Comparison of ENCODE assay signal across 9 cellular contexts in genomic region chr19:36060430-36060829, GRCh38.
DNase-seq lines count a peak whose midpoint lies in the region; TF ChIP-seq lines count a peak whose summit lies in the region.
"Had no signal": no experiment of that assay in that cellular context is flagged by ENCODE, and none has a peak within 500 bp of the region (broad histone marks: within the 10 kb centered on the region; RNA-seq: fewer than 3 reads in every experiment).

No MANE protein-coding gene starts in this region.

- DNase-seq in GM12864 (ENCODE audit: low read depth) (no peak), NCI-H1694 treated with DMSO at 0.1 percent for 48 hours (lab: John Stamatoyannopoulos, UW) (peak; percentile 47), astrocyte of the hippocampus (ENCODE audit: low read depth, low spot score) (peak; percentile 85), hypothalamus (lab: John Stamatoyannopoulos, UW) (peak in 41 of 51 donors; percentile 8 to 82 (median 39)), NCI-H345 treated with DMSO at 0.1 percent for 48 hours (lab: John Stamatoyannopoulos, UW; ENCODE audit: unreplicated experiment) (no peak), NCI-H2081 (lab: John Stamatoyannopoulos, UW) (no peak), NCI-H1092 treated with DMSO at 0.1 percent for 48 hours (lab: John Stamatoyannopoulos, UW) (no peak)
- peak; percentile 7 for DNase-seq in stimulated activated CD8-positive, alpha-beta memory T cell treated with anti-CD3 and anti-CD28 coated beads, Interleukin-4, amount 100 ng/mL, for 24 hours (ENCODE audit: low read depth)

- H3K4me3 ChIP-seq in GM12864 (ENCODE audit: low read depth, low read length) = no peak overlapping the region
- H3K4me3 ChIP-seq: SJSA1 had no signal

- TF ChIP-seq CTCF in GM12864 (IDR thresholded peaks at IDR 0.05; ENCODE audit: low read depth, low read length, missing control alignments) = peak; percentile 59

Comparison
In these comparisons a context has a peak if more than half of its experiments do, and no peak if none do; other contexts are left out.
1. DNase-seq: peak in NCI-H1694 treated with DMSO at 0.1 percent for 48 hours (single experiment), astrocyte of the hippocampus (single experiment), hypothalamus (41 of 51) and stimulated activated CD8-positive, alpha-beta memory T cell treated with anti-CD3 and anti-CD28 coated beads, Interleukin-4, amount 100 ng/mL, for 24 hours (single experiment); none in GM12864 (single experiment), NCI-H345 treated with DMSO at 0.1 percent for 48 hours (single experiment), NCI-H2081 (0 of 2) and NCI-H1092 treated with DMSO at 0.1 percent for 48 hours (single experiment).